Comparison of ENCODE assay signal across 23 cellular contexts in the genomic region with DNA sequence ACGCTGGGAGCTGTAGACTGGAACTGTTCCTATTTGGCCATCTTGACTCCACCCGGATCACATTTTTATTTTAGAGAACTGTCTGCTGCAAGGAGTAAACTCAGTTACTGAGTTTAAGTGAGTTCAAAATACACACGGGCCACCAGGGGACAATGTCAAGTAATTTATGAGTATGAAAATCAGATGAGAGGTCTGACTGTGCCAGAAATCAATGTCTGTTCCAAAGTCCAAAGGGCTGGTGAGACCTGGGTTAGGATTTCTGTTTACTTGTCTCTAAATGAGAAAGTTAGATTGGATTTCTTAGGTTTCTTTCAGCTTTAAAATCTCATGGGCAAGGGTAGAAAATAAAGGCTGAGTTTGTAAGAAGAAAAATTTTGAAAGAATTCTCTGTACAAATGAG.
"Had no signal": no experiment of that assay in that cellular context is flagged by ENCODE, and none has a peak within 500 bp of the region (broad histone marks: within the 10 kb centered on the region; RNA-seq: fewer than 3 reads in every experiment).

No MANE protein-coding gene starts in this region.

- H3K36me3 ChIP-seq: breast epithelium, esophagus squamous epithelium, heart right ventricle, left ventricle myocardium inferior, neutrophil, spleen, tibial nerve had no signal

- H3K4me1 ChIP-seq: breast epithelium, esophagus squamous epithelium, heart right ventricle, left ventricle myocardium inferior, psoas muscle, spleen, tibial nerve had no signal

- DNase-seq: activated B cell treated with CpG ODN at 0.5 μM for 24 hours; activated CD4-positive, alpha-beta T cell treated with anti-CD3 and anti-CD28 coated beads, Interleukin-2, amount 50 U/mL, for 1 hour; activated CD8-positive, alpha-beta T cell treated with anti-CD3 and anti-CD28 coated beads for 36 hours; activated naive CD4-positive, alpha-beta T cell treated with anti-CD3 and anti-CD28 coated beads, Interleukin-2, amount 50 U/mL, for 16 hours; activated T-cell treated with anti-CD3 and anti-CD28 coated beads, Interleukin-2, amount 50 U/mL, for 4 hours; amygdala; dermis blood vessel endothelial cell; effector CD4-positive, alpha-beta T cell; esophagus squamous epithelium; foreskin melanocyte; heart right ventricle; kidney glomerular epithelial cell; left ventricle myocardium inferior; naive B cell; nephron progenitor cell; psoas muscle; spleen; stimulated activated naive CD4-positive, alpha-beta T cell; T-helper 1 cell had no signal

- H3K9me3 ChIP-seq: breast epithelium, esophagus squamous epithelium, heart right ventricle, left ventricle myocardium inferior, neutrophil, psoas muscle, tibial nerve had no signal

- ATAC-seq: activated CD8-positive, alpha-beta T cell treated with anti-CD3 and anti-CD28 coated beads for 36 hours; activated T-cell treated with anti-CD3 and anti-CD28 coated beads, Interleukin-2, amount 50 U/mL, for 4 hours; activated T-helper 17 cell treated with anti-CD3 and anti-CD28 coated beads, Interleukin-2, amount 50 U/mL, for 72 hours; heart right ventricle; psoas muscle had no signal

- H3K27ac ChIP-seq: breast epithelium, esophagus squamous epithelium, heart right ventricle, left ventricle myocardium inferior, neutrophil, psoas muscle, spleen, tibial nerve had no signal

- H3K27me3 ChIP-seq: breast epithelium, esophagus squamous epithelium, heart right ventricle, spleen, tibial nerve had no signal

- H3K4me3 ChIP-seq: breast epithelium, esophagus squamous epithelium, heart right ventricle, left ventricle myocardium inferior, psoas muscle, spleen, tibial nerve had no signal
